ENCODE assay signal across 12 cellular contexts in the genomic region with DNA sequence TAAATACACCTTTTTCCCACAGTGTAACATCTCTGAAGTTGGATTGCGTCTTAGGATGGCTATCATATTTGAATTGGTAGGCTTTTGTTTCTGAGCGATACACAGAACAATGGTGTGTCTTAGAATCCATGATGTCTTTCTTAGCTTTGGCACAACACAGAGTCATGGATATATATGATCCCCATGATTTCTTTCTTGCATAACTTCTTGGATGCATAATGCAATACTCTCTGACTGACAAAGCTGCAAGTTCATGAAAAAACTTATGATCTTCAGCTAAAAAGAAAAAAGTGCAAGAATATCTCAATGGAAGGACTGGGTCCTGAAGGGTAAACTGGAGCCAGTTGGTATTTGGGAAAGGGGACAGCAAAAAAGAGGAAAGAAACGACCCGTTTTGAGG. TPM values are rescaled to one million over a fixed set of nuclear protein-coding genes. Genes with fewer than 3 reads are reported as not detected.
"Had no signal": no experiment of that assay in that cellular context is flagged by ENCODE, and none has a peak within 500 bp of the region (broad histone marks: within the 10 kb centered on the region; RNA-seq: fewer than 3 reads in every experiment).

No MANE protein-coding gene starts in this region.

- H3K4me3 Mint-ChIP-seq: activated naive CD4-positive, alpha-beta T cell treated with anti-CD3 and anti-CD28 coated beads, Interleukin-2, amount 10 ng/mL, durations not matched to agents 7 days and 5 days; WTC11 had no signal

- H3K27me3 ChIP-seq: esophagus squamous epithelium had no signal

- H3K9me3 ChIP-seq: esophagus squamous epithelium, tibial artery had no signal

- H3K9me3 Mint-ChIP-seq: activated CD4-positive, alpha-beta T cell treated with anti-CD3 and anti-CD28 coated beads, Interleukin-2, amount 10 ng/mL, durations not matched to agents 24 days and 14 days; activated naive CD4-positive, alpha-beta T cell treated with anti-CD3 and anti-CD28 coated beads, Interleukin-2, amount 10 ng/mL, durations not matched to agents 7 days and 5 days; WTC11 had no signal

- DNase-seq: activated CD4-positive, alpha-beta T cell treated with anti-CD3 and anti-CD28 coated beads, Interleukin-2, amount 10 ng/mL, durations not matched to agents 24 days and 14 days; activated naive CD4-positive, alpha-beta T cell treated with anti-CD3 and anti-CD28 coated beads, Interleukin-2, amount 10 ng/mL, durations not matched to agents 7 days and 5 days; aorta; esophagus squamous epithelium; foreskin melanocyte; left ventricle myocardium superior; retina; stimulated activated CD4-positive, alpha-beta T cell treated with anti-CD3 and anti-CD28 coated beads, Interleukin-4, amount 100 ng/mL, for 4 hours; tibial artery had no signal

- H3K4me3 ChIP-seq: esophagus squamous epithelium, skin epidermis, tibial artery had no signal

- H3K27ac ChIP-seq: tibial artery had no signal

- H3K36me3 ChIP-seq: esophagus squamous epithelium, tibial artery had no signal

- H3K9ac ChIP-seq: parathyroid adenoma had no signal

- H3K27ac Mint-ChIP-seq: activated CD4-positive, alpha-beta T cell treated with anti-CD3 and anti-CD28 coated beads, Interleukin-2, amount 10 ng/mL, durations not matched to agents 24 days and 14 days; activated naive CD4-positive, alpha-beta T cell treated with anti-CD3 and anti-CD28 coated beads, Interleukin-2, amount 10 ng/mL, durations not matched to agents 7 days and 5 days; WTC11 had no signal

- ATAC-seq: left ventricle myocardium superior, WTC11 had no signal

- H3K36me3 Mint-ChIP-seq: activated naive CD4-positive, alpha-beta T cell treated with anti-CD3 and anti-CD28 coated beads, Interleukin-2, amount 10 ng/mL, durations not matched to agents 7 days and 5 days; WTC11 had no signal

RNA-seq across cellular contexts. Expression of a gene that starts 48.1 kb away (rescaled TPM):
- total RNA-seq: activated CD4-positive, alpha-beta T cell treated with anti-CD3 and anti-CD28 coated beads, Interleukin-2, amount 10 ng/mL, durations not matched to agents 24 days and 14 days had no signal
